27 cellular contexts compared by ENCODE assay signal in genomic region chr2:84181927-84182326, GRCh38.
"Had no signal": no experiment of that assay in that cellular context is flagged by ENCODE, and none has a peak within 500 bp of the region (broad histone marks: within the 10 kb centered on the region; RNA-seq: fewer than 3 reads in every experiment).

No MANE protein-coding gene starts in this region.

- H3K9ac ChIP-seq: neural progenitor cell, parathyroid adenoma had no signal

- H3K79me2 ChIP-seq: parathyroid adenoma had no signal

- H3K36me3 ChIP-seq: left lung, neural progenitor cell, neutrophil, suprapubic skin, thoracic aorta, tibial artery, upper lobe of right lung had no signal

- H3K27me3 ChIP-seq: left lung, neural progenitor cell, neutrophil, suprapubic skin, tibial artery, upper lobe of right lung had no signal

- H3K4me2 ChIP-seq: neural progenitor cell had no signal

- DNase-seq: hypothalamus; immature natural killer cell; kidney; left colon; left lung; mesendoderm; naive B cell; natural killer cell; nephron progenitor cell; occipital lobe; psoas muscle; stimulated activated CD4-positive, alpha-beta T cell treated with anti-CD3 and anti-CD28 coated beads, Interleukin-12 subunit alpha, Interleukin-12 subunit beta, amount 100 ng/mL, for 4 hours; stimulated activated CD4-positive, alpha-beta T cell treated with anti-CD3 and anti-CD28 coated beads, Interleukin-15, amount 100 ng/mL, for 24 hours; stimulated activated CD4-positive, alpha-beta T cell treated with anti-CD3 and anti-CD28 coated beads, Interleukin-4, amount 100 ng/mL, for 24 hours; stimulated activated naive CD4-positive, alpha-beta T cell; tibial artery; trophoblast cell; upper lobe of right lung had no signal

- H3K27ac ChIP-seq: left lung, neural progenitor cell, neutrophil, parathyroid adenoma, psoas muscle, skin epidermis, suprapubic skin, thoracic aorta, tibial artery, upper lobe of right lung had no signal

- H3K4me1 ChIP-seq: left lung, neural progenitor cell, parathyroid adenoma, psoas muscle, suprapubic skin, tibial artery, upper lobe of right lung had no signal

- H3K4me3 ChIP-seq: left lung, lung, neural progenitor cell, psoas muscle, skin epidermis, suprapubic skin, thoracic aorta, tibial artery, upper lobe of right lung had no signal

- H3K9me3 ChIP-seq: left lung, neutrophil, psoas muscle, suprapubic skin, thoracic aorta, tibial artery, upper lobe of right lung had no signal

- ATAC-seq: left colon; left lung; natural killer cell; psoas muscle; sciatic nerve; stimulated activated effector memory CD8-positive, alpha-beta T cell treated with anti-CD3 and anti-CD28 coated beads, Interleukin-12 subunit alpha, Interleukin-12 subunit beta, amount 100 ng/mL, for 72 hours; upper lobe of right lung had no signal

- H2AFZ ChIP-seq: parathyroid adenoma had no signal
